In the genomic region with DNA sequence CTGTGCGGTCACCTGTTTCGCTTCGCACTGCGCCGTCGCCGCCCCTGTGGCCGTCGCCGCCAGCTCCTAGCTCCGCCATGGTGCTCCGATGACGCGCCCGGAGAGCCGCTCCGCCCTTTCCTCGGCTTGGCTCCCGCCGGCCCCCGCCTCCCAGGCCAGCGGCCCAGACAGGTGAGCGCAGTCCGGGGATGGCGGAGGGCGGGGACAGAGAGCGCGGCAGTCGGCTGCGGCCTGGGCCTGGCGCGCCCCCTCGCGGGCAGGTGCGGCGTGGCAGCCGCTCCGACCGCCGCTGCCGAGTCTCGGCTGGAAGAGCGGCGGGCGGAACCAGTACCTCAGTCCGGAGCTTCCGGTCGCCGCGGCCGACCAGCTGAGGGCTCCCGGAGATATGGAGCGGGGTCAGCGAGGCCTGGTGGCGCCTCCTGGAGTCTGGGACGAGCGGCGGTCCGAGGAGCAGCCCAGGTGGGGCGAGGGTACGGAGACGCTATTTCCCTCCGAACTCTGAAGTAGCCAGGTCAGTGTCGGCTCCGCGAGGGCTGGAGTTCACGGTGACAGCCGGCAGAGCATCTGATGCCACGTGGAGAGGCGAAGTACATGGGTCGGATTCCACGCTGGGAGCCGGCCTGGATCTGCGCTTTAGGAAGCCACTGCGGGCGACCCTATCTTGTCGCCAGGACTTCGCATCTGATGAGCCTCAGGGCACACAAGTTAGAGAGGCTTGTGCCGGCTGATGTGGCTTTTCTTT, we compare ENCODE assay signal across 8 cellular contexts. TPM values are rescaled to one million over a fixed set of nuclear protein-coding genes. Genes with fewer than 3 reads are reported as not detected.
DNase-seq lines count a peak whose midpoint lies in the region; TF ChIP-seq lines count a peak whose summit lies in the region.

A gene (minus strand): TSS at position 93 of the 742 bp plus-strand sequence. CDS start 14 bp downstream, at position 79.

- peak within 1 kb of the TSS; percentile 72 for H3K4me3 ChIP-seq in H7 (ENCODE audit: insufficient read depth, low read depth, low read length)

- peaks cover 15% of the 10 kb centered on the region for H3K4me1 Mint-ChIP-seq in brain
- peaks cover 10 to 12% of the 10 kb centered on the region in 2 donors for H3K4me1 Mint-ChIP-seq in immature natural killer cell

- H3K36me3 Mint-ChIP-seq in brain (no peaks in the 10 kb centered on the region), immature natural killer cell (peaks cover 0 to 7% (median 5%) of the 10 kb centered on the region in 3 donors)

- TF ChIP-seq CTCF in brain (conservative IDR thresholded peaks at IDR 0.05): peak; percentile 93 to 100

- in situ Hi-C loops in G401 (cut with HindIII; ENCODE audit: low sequenced_read_pairs): no loop called here

- H3K4me3 Mint-ChIP-seq in brain: peak within 1 kb of the TSS; percentile 77 to 90 (median 81)
- H3K4me3 Mint-ChIP-seq in immature natural killer cell: peak within 1 kb of the TSS; percentile 72 to 85 (median 78)

- peak within 1 kb of the TSS in 2 of 5 experiments; percentile 31 to 64 for H3K27ac Mint-ChIP-seq in brain
- peak within 1 kb of the TSS in 2 of 6 donors; percentile 3 to 47 for H3K27ac Mint-ChIP-seq in immature natural killer cell

- H3K9me3 Mint-ChIP-seq in brain (peaks cover 0 to 5% (median 0%) of the 10 kb centered on the region in 5 experiments), immature natural killer cell (no peaks in the 10 kb centered on the region)

- H3K27me3 ChIP-seq in H7 (ENCODE audit: control insufficient read depth, insufficient read depth, low read length): peaks cover 39% of the 10 kb centered on the region

- H3K27me3 Mint-ChIP-seq in brain (peaks cover 87% of the 10 kb centered on the region), immature natural killer cell (ENCODE audit: low read depth in 3 of 3) (peaks cover 5 to 22% (median 14%) of the 10 kb centered on the region in 3 donors)

- no peaks in the 10 kb centered on the region for H3K36me3 ChIP-seq in H7 (replicated peaks; ENCODE audit: control insufficient read depth, insufficient read depth, low read length)

- DNase-seq in G401 (ENCODE audit: low spot score): peak; percentile 85
- DNase-seq in H7: peak; percentile 97
- DNase-seq in NCI-H1048 (lab: John Stamatoyannopoulos, UW): peak; percentile 60
- DNase-seq in UCSD-AML1 (lab: John Stamatoyannopoulos, UW; ENCODE audit: unreplicated experiment): peak; percentile 64
- peak; percentile 47 to 55 (median 55) for DNase-seq in immature natural killer cell
- DNase-seq in stimulated activated CD4-positive, alpha-beta T cell treated with anti-CD3 and anti-CD28 coated beads, Interleukin-12 subunit alpha, Interleukin-12 subunit beta, amount 100 ng/mL, for 24 hours (ENCODE audit: low read depth in 2 of 2): peak; percentile 26 to 52
- DNase-seq in GOT3 (lab: John Stamatoyannopoulos, UW): no peak

RNA-seq across cellular contexts. Expression of the gene that starts here (rescaled TPM):
- total RNA-seq in G401 (2014; rRNA removed; shearing (Covaris generic)): not detected in 2 replicates
- total RNA-seq in H7 (2014; rRNA removed; shearing (Covaris generic)): 7.8 and 12.2 TPM in 2 replicates
- polyA plus RNA-seq in brain (ENCODE audit: insufficient read depth, low read depth, low replicate concordance) (40.4 TPM), immature natural killer cell (under 1 TPM in 2 of 3 donors, not detected in 1; 0.07 to 0.41 TPM)

Comparison
In these comparisons a context has a peak if more than half of its experiments do, and no peak if none do; other contexts are left out.
1. RNA of the gene that starts here (polyA plus RNA-seq): 40.4 TPM in brain (single experiment); 0.07 to 0.41 TPM in immature natural killer cell; every median in the first group is over 10 times any median in the second.
2. Peak in DNase-seq in G401; RNA of the gene not detected or under 1 TPM.
3. Peak in DNase-seq in immature natural killer cell; RNA of the gene not detected or under 1 TPM.